In genomic region chr5:176837707-176838115, GRCh38 we compare ENCODE assay signal across 1 cellular context.
TF ChIP-seq lines count a peak whose summit lies in the region.

No MANE protein-coding gene starts in this region.

TF ChIP-seq in HepG2, 621 proteins besides CTCF, POLR2A, EP300 and RAD21 (continued from another document and continues in another):
- TF ChIP-seq ZNF543 (CRISPR knock-in tag; IDR thresholded peaks at IDR 0.05) (peak; percentile 100), YY1 (IDR thresholded peaks at IDR 0.05; ENCODE audit: insufficient read depth, insufficient replicate concordance, low read depth, low read length) (peak; percentile 43), CHCHD3 (CRISPR knock-in tag; IDR thresholded peaks at IDR 0.05) (peak; percentile 100), RBM22 (optimal IDR thresholded peaks at IDR 0.05; ENCODE audit: low read length) (no peak), ZBTB20 (CRISPR knock-in tag; IDR thresholded peaks at IDR 0.05; ENCODE audit: borderline replicate concordance, low read depth) (peak; percentile 100), ZNF776 (CRISPR knock-in tag; IDR thresholded peaks at IDR 0.05) (peak; percentile 100), NCOA1 (CRISPR knock-in tag; IDR thresholded peaks at IDR 0.05) (peak; percentile 99), ZGPAT (CRISPR knock-in tag; IDR thresholded peaks at IDR 0.05) (peak; percentile 100), THAP8 (CRISPR knock-in tag; IDR thresholded peaks at IDR 0.05; ENCODE audit: borderline replicate concordance) (peak; percentile 100), ZNF850 (CRISPR knock-in tag; conservative IDR thresholded peaks at IDR 0.05) (peak; percentile 99), ZNF263 (CRISPR knock-in tag; IDR thresholded peaks at IDR 0.05) (peak; percentile 97), REXO4 (CRISPR knock-in tag; IDR thresholded peaks at IDR 0.05; ENCODE audit: borderline replicate concordance) (peak; percentile 100), MBD4 (IDR thresholded peaks at IDR 0.05; ENCODE audit: borderline replicate concordance, low read length) (no peak), PTBP1 (IDR thresholded peaks at IDR 0.05; ENCODE audit: low read depth, low read length, poor library complexity, severe bottlenecking) (no peak), ZNF687 (CRISPR knock-in tag; IDR thresholded peaks at IDR 0.05) (peak; percentile 92), ZNF674 (CRISPR knock-in tag; IDR thresholded peaks at IDR 0.05; ENCODE audit: low read depth) (peak; percentile 100), ZBTB33 (CRISPR knock-in tag; IDR thresholded peaks at IDR 0.05) (peak; percentile 94), ZNF407 (CRISPR knock-in tag; IDR thresholded peaks at IDR 0.05; ENCODE audit: not compliant biosample characterization) (peak; percentile 100), ZNF549 (CRISPR knock-in tag; IDR thresholded peaks at IDR 0.05) (peak; percentile 98), ZXDC (CRISPR knock-in tag; IDR thresholded peaks at IDR 0.05) (peak; percentile 99), NFYB (CRISPR knock-in tag; IDR thresholded peaks at IDR 0.05) (peak; percentile 76), ZNF292 (CRISPR knock-in tag; IDR thresholded peaks at IDR 0.05; ENCODE audit: borderline replicate concordance, low read depth) (peak; percentile 90), IRF1 (CRISPR knock-in tag; IDR thresholded peaks at IDR 0.05; ENCODE audit: low read depth) (peak; percentile 100), SNAPC2 (CRISPR knock-in tag; IDR thresholded peaks at IDR 0.05) (peak; percentile 99), MLX (CRISPR knock-in tag; IDR thresholded peaks at IDR 0.05) (peak; percentile 97), HBP1 (CRISPR knock-in tag; IDR thresholded peaks at IDR 0.05; ENCODE audit: low read depth) (peak; percentile 100), DNMT3B (CRISPR knock-in tag; conservative IDR thresholded peaks at IDR 0.05) (peak; percentile 100), ZNF839 (CRISPR knock-in tag; IDR thresholded peaks at IDR 0.05; ENCODE audit: borderline replicate concordance) (peak; percentile 99)
